In genomic region chr10:106982248-106982647, GRCh38 we compare ENCODE assay signal across 6 cellular contexts.
"Had no signal": no experiment of that assay in that cellular context is flagged by ENCODE, and none has a peak within 500 bp of the region (broad histone marks: within the 10 kb centered on the region; RNA-seq: fewer than 3 reads in every experiment).

No MANE protein-coding gene starts in this region.

- DNase-seq: H9, HCEC 1CT had no signal

- ATAC-seq: GM23338, HepG2 had no signal

- H3K9me3 Mint-ChIP-seq: GM23338, H9 had no signal

- H3K4me1 Mint-ChIP-seq: IgD-negative memory B cell had no signal

- H3K27ac ChIP-seq: HL-60 had no signal

- H3K4me3 ChIP-seq: GM23338 had no signal

- H2AFZ ChIP-seq: GM23338 had no signal

- H3K4me3 Mint-ChIP-seq: GM23338, H9, IgD-negative memory B cell had no signal

- H3K27ac Mint-ChIP-seq: H9, IgD-negative memory B cell had no signal

- H3K36me3 Mint-ChIP-seq: IgD-negative memory B cell had no signal
